14 cellular contexts compared by ENCODE assay signal in the genomic region with DNA sequence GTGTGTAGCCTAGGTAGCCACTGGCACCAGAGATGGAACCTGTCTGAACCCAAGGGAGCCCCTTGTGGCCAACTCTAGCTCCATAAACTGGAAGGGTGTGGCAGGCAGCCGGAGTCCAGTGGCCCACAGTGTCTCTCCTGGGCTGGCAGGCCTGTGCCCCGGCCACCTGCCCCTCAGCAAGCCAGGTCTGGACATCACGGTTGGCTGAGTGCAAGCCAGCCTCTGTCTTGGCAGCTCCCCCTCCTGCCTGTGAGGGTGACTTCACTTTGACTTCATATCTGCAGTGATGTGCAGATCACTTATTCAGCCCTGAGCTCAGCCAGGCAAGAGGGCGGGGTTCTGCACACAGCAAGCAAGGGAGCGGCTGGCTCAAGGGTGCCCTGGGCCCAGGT. TPM values are rescaled to one million over a fixed set of nuclear protein-coding genes. Genes with fewer than 3 reads are reported as not detected.
DNase-seq lines count a peak whose midpoint lies in the region; ATAC-seq, FAIRE-seq and TF ChIP-seq lines count a peak whose summit lies in the region.
"Had no signal": no experiment of that assay in that cellular context is flagged by ENCODE, and none has a peak within 500 bp of the region (broad histone marks: within the 10 kb centered on the region; RNA-seq: fewer than 3 reads in every experiment).

No MANE protein-coding gene starts in this region.

- peak; percentile 77 for TF ChIP-seq CTCF in Panc1 (IDR thresholded peaks at IDR 0.05)

- H3K9me3 ChIP-seq in Panc1 (ENCODE audit: control insufficient read depth, insufficient read depth, low read depth, low read length) = no peaks in the 10 kb centered on the region
- H3K9me3 ChIP-seq: HAP-1, Peyer's patch had no signal

- FAIRE-seq in GM19239 (lab: Jason Lieb, UNC) = no peak
- FAIRE-seq: GM12891 had no signal

- no peaks in the 10 kb centered on the region for H3K27me3 ChIP-seq in Panc1 (ENCODE audit: control insufficient read depth, insufficient read depth, low read length)
- H3K27me3 ChIP-seq: Peyer's patch had no signal

- POLR2A ChIA-PET in Panc1 (lab: Charles Lee) = interaction anchor here (0.6 kb wide), 1 partner anchor 25 kb away, joined by 7 read pairs; no protein-coding TSS in a partner anchor

- no peaks in the 10 kb centered on the region for H3K36me3 ChIP-seq in Panc1 (ENCODE audit: control insufficient read depth, insufficient read depth, low read length)
- H3K36me3 ChIP-seq: HAP-1, Peyer's patch had no signal

- DNase-seq in COLO668 (lab: John Stamatoyannopoulos, UW; ENCODE audit: unreplicated experiment) = peak; percentile 29
- peak; percentile 60 for DNase-seq in GM19239 (ENCODE audit: insufficient read length, low spot score)
- no peak for DNase-seq in Panc1 (ENCODE audit: low read depth, low spot score)
- peak; percentile 72 for DNase-seq in iPS-NIHi11 (ENCODE audit: low spot score)
- no peak for DNase-seq in KBM-7
- DNase-seq in C1 segment of cervical spinal cord (lab: John Stamatoyannopoulos, UW) = no peak
- DNase-seq: activated CD8-positive, alpha-beta memory T cell treated with anti-CD3 and anti-CD28 coated beads, Interleukin-2, amount 50 U/mL, for 48 hours; immature natural killer cell; Peyer's patch; stimulated activated naive CD8-positive, alpha-beta T cell treated with anti-CD3 and anti-CD28 coated beads, Interleukin-15, Interleukin-2, amounts not matched to agents 100 U/mL and 50 U/mL, for 24 hours had no signal

- H3K27ac ChIP-seq in Panc1 (ENCODE audit: low read length) = no peak overlapping the region
- H3K27ac ChIP-seq: Peyer's patch had no signal

- H3K4me3 ChIP-seq in Panc1 (ENCODE audit: low read depth in 2 of 2, low read length in 2 of 2) = no peak overlapping the region

- peaks cover 9% of the 10 kb centered on the region for H3K4me1 ChIP-seq in Panc1 (ENCODE audit: control insufficient read depth, insufficient read depth, low read length)

- CTCF ChIA-PET in Panc1 (lab: Charles Lee) = interaction anchor here (0.5 to 1.3 kb wide), 4 partner anchors 8 to 651 kb away, joined by 3 to 4 read pairs (median 4); no protein-coding TSS in a partner anchor

- intact Hi-C loops in Panc1 (cut with micrococcal nuclease; ENCODE audit: unreplicated experiment) = no loop called here

- in situ Hi-C loops in Panc1 (cut with HindIII; ENCODE audit: low pct_unique_long_range_greater_than_20kb, low sequenced_read_pairs) (no loop called here), KBM-7 (cut with MboI; ENCODE audit: low pct_unique_long_range_greater_than_20kb, low sequenced_read_pairs) (loop anchor here (25.0 kb wide), 1 partner anchor 213 kb away; no protein-coding TSS in a partner anchor)

- ATAC-seq in Panc1 (peak; percentile 53), HG03565 (IDR thresholded peaks at IDR 0.05; ENCODE audit: unreplicated experiment) (no peak), GM21367 (IDR thresholded peaks at IDR 0.05; ENCODE audit: unreplicated experiment) (no peak)
- ATAC-seq: stimulated activated naive CD8-positive, alpha-beta T cell treated with anti-CD3 and anti-CD28 coated beads, Interleukin-15, Interleukin-2, amounts not matched to agents 100 U/mL and 50 U/mL, for 24 hours had no signal

- no TSS peak for BruUV-seq in Panc1 (replicated peaks; lab: Mats Ljungman, UMichigan)

RNA-seq across cellular contexts. Expression of gene RET, which starts 1.3 kb away (rescaled TPM):
- total RNA-seq in Panc1 (2021; ENCODE audit: unreplicated experiment) = 81.1 TPM
- polyA plus RNA-seq in Panc1 (2012; ENCODE audit: insufficient read length) = 134 TPM

Comparison
In these comparisons a context has a peak if more than half of its experiments do, and no peak if none do; other contexts are left out.
1. DNase-seq: peak in COLO668 (single experiment), GM19239 (single experiment) and iPS-NIHi11 (single experiment); none in Panc1 (single experiment), KBM-7 (single experiment) and C1 segment of cervical spinal cord (0 of 14).